1 cellular context compared by ENCODE assay signal in the genomic region with DNA sequence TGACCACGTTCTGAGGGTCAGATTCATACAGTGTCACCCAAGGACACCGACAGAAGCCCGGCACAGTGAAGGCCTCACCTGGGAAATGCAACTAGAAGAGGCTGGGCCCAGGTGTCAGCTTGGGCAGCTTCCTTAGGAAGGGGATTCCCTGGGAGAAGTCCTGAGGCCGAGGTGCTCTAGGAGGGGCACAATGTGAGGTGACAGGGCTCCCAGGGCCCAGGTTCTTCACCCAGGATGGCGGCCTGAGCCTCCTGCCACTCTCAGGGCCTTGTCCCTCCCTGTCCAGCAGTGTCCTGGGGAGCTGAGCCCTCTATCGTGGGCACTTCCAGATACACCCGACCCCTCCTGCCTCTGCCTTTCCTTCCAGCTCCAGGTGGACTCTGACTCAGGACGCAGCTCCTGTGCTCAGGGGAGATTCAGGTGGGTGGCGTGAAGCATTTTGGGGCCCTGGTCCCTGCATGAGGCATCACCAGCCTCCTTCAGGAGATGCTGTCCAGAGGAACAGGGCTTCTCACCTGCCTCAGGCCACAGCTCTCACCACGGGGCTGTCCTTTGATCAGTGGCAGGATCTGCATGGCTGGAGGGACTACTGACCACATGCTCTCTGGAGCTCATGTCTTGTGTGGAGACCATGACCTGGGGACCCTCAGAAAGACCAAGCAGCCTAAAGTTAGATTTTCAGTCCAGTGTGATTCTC.
TF ChIP-seq lines count a peak whose summit lies in the region.

No MANE protein-coding gene starts in this region.

TF ChIP-seq in HepG2, 621 proteins besides CTCF, POLR2A, EP300 and RAD21:
- TF ChIP-seq ZC3H13 (CRISPR knock-in tag; IDR thresholded peaks at IDR 0.05), result no peak
- TF ChIP-seq ZNF274 (CRISPR knock-in tag; IDR thresholded peaks at IDR 0.05), result no peak
- TF ChIP-seq ZNF724P (CRISPR knock-in tag; IDR thresholded peaks at IDR 0.05; ENCODE audit: borderline replicate concordance), result no peak
- TF ChIP-seq TMF1 (CRISPR knock-in tag; IDR thresholded peaks at IDR 0.05; ENCODE audit: low read depth), result no peak
- no peak for TF ChIP-seq ZNF660 (CRISPR knock-in tag; IDR thresholded peaks at IDR 0.05; ENCODE audit: borderline replicate concordance, low read depth)
- no peak for TF ChIP-seq GZF1 (CRISPR knock-in tag; IDR thresholded peaks at IDR 0.05)
- TF ChIP-seq, protein P1, sequence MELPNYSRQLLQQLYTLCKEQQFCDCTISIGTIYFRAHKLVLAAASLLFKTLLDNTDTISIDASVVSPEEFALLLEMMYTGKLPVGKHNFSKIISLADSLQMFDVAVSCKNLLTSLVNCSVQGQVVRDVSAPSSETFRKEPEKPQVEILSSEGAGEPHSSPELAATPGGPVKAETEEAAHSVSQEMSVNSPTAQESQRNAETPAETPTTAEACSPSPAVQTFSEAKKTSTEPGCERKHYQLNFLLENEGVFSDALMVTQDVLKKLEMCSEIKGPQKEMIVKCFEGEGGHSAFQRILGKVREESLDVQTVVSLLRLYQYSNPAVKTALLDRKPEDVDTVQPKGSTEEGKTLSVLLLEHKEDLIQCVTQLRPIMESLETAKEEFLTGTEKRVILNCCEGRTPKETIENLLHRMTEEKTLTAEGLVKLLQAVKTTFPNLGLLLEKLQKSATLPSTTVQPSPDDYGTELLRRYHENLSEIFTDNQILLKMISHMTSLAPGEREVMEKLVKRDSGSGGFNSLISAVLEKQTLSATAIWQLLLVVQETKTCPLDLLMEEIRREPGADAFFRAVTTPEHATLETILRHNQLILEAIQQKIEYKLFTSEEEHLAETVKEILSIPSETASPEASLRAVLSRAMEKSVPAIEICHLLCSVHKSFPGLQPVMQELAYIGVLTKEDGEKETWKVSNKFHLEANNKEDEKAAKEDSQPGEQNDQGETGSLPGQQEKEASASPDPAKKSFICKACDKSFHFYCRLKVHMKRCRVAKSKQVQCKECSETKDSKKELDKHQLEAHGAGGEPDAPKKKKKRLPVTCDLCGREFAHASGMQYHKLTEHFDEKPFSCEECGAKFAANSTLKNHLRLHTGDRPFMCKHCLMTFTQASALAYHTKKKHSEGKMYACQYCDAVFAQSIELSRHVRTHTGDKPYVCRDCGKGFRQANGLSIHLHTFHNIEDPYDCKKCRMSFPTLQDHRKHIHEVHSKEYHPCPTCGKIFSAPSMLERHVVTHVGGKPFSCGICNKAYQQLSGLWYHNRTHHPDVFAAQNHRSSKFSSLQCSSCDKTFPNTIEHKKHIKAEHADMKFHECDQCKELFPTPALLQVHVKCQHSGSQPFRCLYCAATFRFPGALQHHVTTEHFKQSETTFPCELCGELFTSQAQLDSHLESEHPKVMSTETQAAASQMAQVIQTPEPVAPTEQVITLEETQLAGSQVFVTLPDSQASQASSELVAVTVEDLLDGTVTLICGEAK (IDR thresholded peaks at IDR 0.05), result no peak
- TF ChIP-seq, protein P1 (CRISPR knock-in tag; IDR thresholded peaks at IDR 0.05), result no peak
- TF ChIP-seq PHF8 (CRISPR knock-in tag; IDR thresholded peaks at IDR 0.05), result no peak
- no peak for TF ChIP-seq ZNF547 (CRISPR knock-in tag; IDR thresholded peaks at IDR 0.05)
- no peak for TF ChIP-seq NR2F6 (IDR thresholded peaks at IDR 0.05)
- no peak for TF ChIP-seq NR2F6 (CRISPR knock-in tag; IDR thresholded peaks at IDR 0.05)
TF ChIP-seq in HepG2: peak in this region for 0.
